Comparison of ENCODE assay signal across 8 cellular contexts in the genomic region with DNA sequence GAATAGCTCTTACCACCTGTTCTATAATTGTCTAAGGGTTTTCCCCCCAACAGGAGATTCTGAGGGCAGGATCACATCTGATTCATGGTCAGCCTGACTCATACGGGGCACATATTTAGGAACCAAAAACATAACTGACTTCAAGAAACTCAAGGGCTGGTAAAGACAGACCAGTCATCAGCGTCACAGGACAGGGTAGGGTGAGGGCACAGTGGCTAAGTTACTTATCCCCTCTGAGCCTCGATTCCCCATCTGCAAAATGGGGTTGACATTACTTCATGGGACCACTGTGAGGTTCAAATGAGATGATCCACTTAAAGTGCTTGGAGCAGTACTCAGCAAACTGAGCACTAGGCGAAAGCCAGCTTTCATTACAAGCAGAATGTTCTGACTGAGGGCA. TPM values are rescaled to one million over a fixed set of nuclear protein-coding genes. Genes with fewer than 3 reads are reported as not detected.
DNase-seq lines count a peak whose midpoint lies in the region; ATAC-seq, FAIRE-seq and TF ChIP-seq lines count a peak whose summit lies in the region.

No MANE protein-coding gene starts in this region.

- H3K27me3 ChIP-seq in endothelial cell of umbilical vein (ENCODE audit: control insufficient read depth in 2 of 2, insufficient read depth in 2 of 2, low read length in 2 of 2): no peaks in the 10 kb centered on the region
- H3K27me3 ChIP-seq in neural progenitor cell: no peaks in the 10 kb centered on the region
- H3K27me3 ChIP-seq in uterus: no peaks in the 10 kb centered on the region

- peak overlapping the region; percentile 71 to 94 (median 94) for H3K4me3 ChIP-seq in endothelial cell of umbilical vein (replicated peaks in 1 of 3; ENCODE audit: insufficient read depth in 1 of 3, low read depth in 1 of 3, low read length in 3 of 3)
- H3K4me3 ChIP-seq in neural progenitor cell: peak overlapping the region; percentile 83
- H3K4me3 ChIP-seq in uterus: peak overlapping the region; percentile 65 to 77

- H3K4me3 Mint-ChIP-seq in neural progenitor cell: peak overlapping the region; percentile 96

- H3K9me3 ChIP-seq in endothelial cell of umbilical vein (replicated peaks; ENCODE audit: control insufficient read depth, insufficient read depth, low read length): no peaks in the 10 kb centered on the region
- H3K9me3 ChIP-seq in neural progenitor cell (ENCODE audit: low read depth): no peaks in the 10 kb centered on the region
- H3K9me3 ChIP-seq in uterus: no peaks in the 10 kb centered on the region

- H3K79me2 ChIP-seq in endothelial cell of umbilical vein (ENCODE audit: control insufficient read depth, insufficient read depth, low read length) (peaks cover 14% of the 10 kb centered on the region), neural progenitor cell (ENCODE audit: low read depth) (peaks cover 44% of the 10 kb centered on the region)

- peak; percentile 46 for ATAC-seq in GM18511 (IDR thresholded peaks at IDR 0.05; ENCODE audit: unreplicated experiment)
- ATAC-seq in HG03378 (IDR thresholded peaks at IDR 0.05; ENCODE audit: unreplicated experiment): peak; percentile 40

- DNase-seq in activated CD4-positive, alpha-beta T cell treated with anti-CD3 and anti-CD28 coated beads, Interleukin-2, amount 50 U/mL, for 24 hours (ENCODE audit: low read depth in 1 of 2, low spot score in 1 of 2): peak; percentile 24 to 60
- DNase-seq in endothelial cell of umbilical vein (ENCODE audit: low read depth, low spot score) (no peak), neural progenitor cell (ENCODE audit: low spot score) (peak; percentile 8), uterus (no peak), kidney glomerular epithelial cell (lab: John Stamatoyannopoulos, UW) (no peak), iPS-NIHi7 (ENCODE audit: extremely low spot score) (no peak)

- H3K9me3 Mint-ChIP-seq in neural progenitor cell: no peaks in the 10 kb centered on the region

- no TSS peak for BruUV-seq in endothelial cell of umbilical vein (replicated peaks; lab: Mats Ljungman, UMichigan)

- H3K27ac Mint-ChIP-seq in neural progenitor cell: peak overlapping the region; percentile 40

- no peak for TF ChIP-seq POLR2A in endothelial cell of umbilical vein (IDR thresholded peaks at IDR 0.05; ENCODE audit: low read depth, low read length)
- TF ChIP-seq POLR2A in uterus (IDR thresholded peaks at IDR 0.05): no peak

- H3K9ac ChIP-seq in endothelial cell of umbilical vein (replicated peaks; ENCODE audit: extremely low read depth, insufficient read depth, low read length) (peak overlapping the region; percentile 93), neural progenitor cell (peak overlapping the region; percentile 77)

- peak overlapping the region; percentile 92 for H3K4me2 ChIP-seq in endothelial cell of umbilical vein (ENCODE audit: insufficient read depth, low read length)
- H3K4me2 ChIP-seq in neural progenitor cell: peak overlapping the region; percentile 94

- no peaks in the 10 kb centered on the region for H4K20me1 ChIP-seq in endothelial cell of umbilical vein (replicated peaks; ENCODE audit: control insufficient read depth, extremely low read depth, insufficient read depth, low read length)
- H4K20me1 ChIP-seq in neural progenitor cell (ENCODE audit: low read depth): peaks cover 9% of the 10 kb centered on the region

- peaks cover 17% of the 10 kb centered on the region for H3K4me1 ChIP-seq in endothelial cell of umbilical vein (ENCODE audit: control insufficient read depth, extremely low read depth, insufficient read depth, low read length)
- H3K4me1 ChIP-seq in neural progenitor cell: peaks cover 15% of the 10 kb centered on the region
- peaks cover 3 to 8% of the 10 kb centered on the region in 2 donors for H3K4me1 ChIP-seq in uterus

- dilution Hi-C loops in endothelial cell of umbilical vein (cut with MboI; ENCODE audit: extremely low pct_ligation_motif_present, low sequenced_read_pairs): no loop called here

- intact Hi-C loops in endothelial cell of umbilical vein (cut with micrococcal nuclease) (loop anchor here (1.0 to 10.0 kb wide), 3 partner anchors 11 to 143 kb away; a partner anchor contains a TSS), uterus (cut with DNase I; ENCODE audit: low total_unique reads) (no loop called here)

- H3K9me1 ChIP-seq in endothelial cell of umbilical vein (replicated peaks; ENCODE audit: control insufficient read depth, extremely low read depth, insufficient read depth, low read length): no peaks in the 10 kb centered on the region

- H3K27ac ChIP-seq in endothelial cell of umbilical vein (ENCODE audit: insufficient read depth, low read depth, low read length): peak overlapping the region; percentile 78
- no peak overlapping the region for H3K27ac ChIP-seq in neural progenitor cell
- peak overlapping the region; percentile 83 to 92 for H3K27ac ChIP-seq in uterus

- H3K4me1 Mint-ChIP-seq in neural progenitor cell: peaks cover 11% of the 10 kb centered on the region

- POLR2A ChIA-PET in endothelial cell of umbilical vein (lab: Charles Lee): interaction anchor here (0.5 kb wide), 1 partner anchor 250 kb away, joined by 3 read pairs; no protein-coding TSS in a partner anchor

- H3K27me3 Mint-ChIP-seq in neural progenitor cell (ENCODE audit: insufficient read depth, low read depth): peaks cover 3% of the 10 kb centered on the region

- peaks cover 0 to 2% of the 10 kb centered on the region in 2 experiments for H3K36me3 ChIP-seq in endothelial cell of umbilical vein (ENCODE audit: control insufficient read depth in 2 of 2, extremely low read depth in 1 of 2, insufficient read depth in 2 of 2, low read length in 2 of 2)
- no peaks in the 10 kb centered on the region for H3K36me3 ChIP-seq in neural progenitor cell
- no peaks in the 10 kb centered on the region for H3K36me3 ChIP-seq in uterus

- FAIRE-seq in endothelial cell of umbilical vein (lab: Jason Lieb, UNC): no peak

- CTCF ChIA-PET in endothelial cell of umbilical vein (lab: Charles Lee): interaction anchor here (0.6 to 1.8 kb wide), 3 partner anchors 8 to 77 kb away, joined by 3 to 4 read pairs (median 4); no protein-coding TSS in a partner anchor

- no peak for TF ChIP-seq CTCF in endothelial cell of umbilical vein (IDR thresholded peaks at IDR 0.05; ENCODE audit: extremely low read depth in 1 of 2, insufficient read depth in 1 of 2, low read depth in 1 of 2, low read length in 2 of 2)
- TF ChIP-seq CTCF in neural progenitor cell (IDR thresholded peaks at IDR 0.05): no peak
- TF ChIP-seq CTCF in uterus (IDR thresholded peaks at IDR 0.05): no peak

- peaks cover 12% of the 10 kb centered on the region for H3F3A ChIP-seq in neural progenitor cell (ENCODE audit: low read depth)

- H2AFZ ChIP-seq in endothelial cell of umbilical vein (ENCODE audit: low read depth, low read length): peak overlapping the region; percentile 97
- H2AFZ ChIP-seq in neural progenitor cell (replicated peaks): peak overlapping the region; percentile 94

- H3K36me3 Mint-ChIP-seq in neural progenitor cell: peaks cover 2% of the 10 kb centered on the region

RNA-seq across cellular contexts. Expression of a gene that starts 0.6 kb away (rescaled TPM):
- 42.1 and 44.0 TPM in 2 replicates for total RNA-seq in endothelial cell of umbilical vein
- polyA plus RNA-seq in endothelial cell of umbilical vein: 73.3 and 79.1 TPM in 2 replicates
- 54.9 and 58.6 TPM in 2 replicates for polyA plus RNA-seq in endothelial cell of umbilical vein (2011; cell fraction: cytosol; rRNA removed)
- 22.6 and 23.5 TPM in 2 replicates for polyA plus RNA-seq in endothelial cell of umbilical vein (2011; cell fraction: nucleus; rRNA removed)
- polyA plus RNA-seq in endothelial cell of umbilical vein (2012): 36.6 and 48.0 TPM in 2 replicates
- polyA minus RNA-seq in endothelial cell of umbilical vein: 23.1 and 35.2 TPM in 2 replicates
- polyA minus RNA-seq in endothelial cell of umbilical vein (2011; cell fraction: cytosol; rRNA and poly(A)+ RNA removed): 29.0 TPM
- polyA minus RNA-seq in endothelial cell of umbilical vein (2011; cell fraction: nucleus; rRNA and poly(A)+ RNA removed): 8.7 and 16.1 TPM in 2 replicates
- total RNA-seq in neural progenitor cell (ENCODE audit: low replicate concordance): 30.4 and 53.5 TPM in 2 replicates
- total RNA-seq in uterus: 10 to 100 TPM in 2 of 4 donors, 1 to 10 TPM in 2; 1.5 to 38.2 (median 16.3) TPM

RNA-seq across cellular contexts. Expression of a gene that starts 0.7 kb away (rescaled TPM):
- 21.5 TPM in 2 replicates for total RNA-seq in endothelial cell of umbilical vein
- 8.9 and 9.4 TPM in 2 replicates for polyA plus RNA-seq in endothelial cell of umbilical vein
- polyA plus RNA-seq in endothelial cell of umbilical vein (2011; cell fraction: cytosol; rRNA removed): 8.3 and 8.5 TPM in 2 replicates
- 15.8 and 17.3 TPM in 2 replicates for polyA plus RNA-seq in endothelial cell of umbilical vein (2011; cell fraction: nucleus; rRNA removed)
- 12.1 and 12.8 TPM in 2 replicates for polyA plus RNA-seq in endothelial cell of umbilical vein (2012)
- polyA minus RNA-seq in endothelial cell of umbilical vein: 19.0 and 27.6 TPM in 2 replicates
- polyA minus RNA-seq in endothelial cell of umbilical vein (2011; cell fraction: cytosol; rRNA and poly(A)+ RNA removed): 7.3 TPM
- polyA minus RNA-seq in endothelial cell of umbilical vein (2011; cell fraction: nucleus; rRNA and poly(A)+ RNA removed): 14.0 and 20.9 TPM in 2 replicates
- 8.4 and 13.1 TPM in 2 replicates for total RNA-seq in neural progenitor cell (ENCODE audit: low replicate concordance)
- total RNA-seq in uterus: 10 to 100 TPM; 14.1 to 43.1 (median 23.8) TPM

RNA-seq across cellular contexts. Expression of a gene that starts 42.5 kb away (rescaled TPM):
- total RNA-seq in endothelial cell of umbilical vein (12.5 TPM in 2 replicates), neural progenitor cell (ENCODE audit: low replicate concordance) (13.7 and 22.6 TPM in 2 replicates), uterus (10 to 100 TPM in 2 of 4 donors, 1 to 10 TPM in 1, under 1 TPM in 1; 0.29 to 12.8 (median 6.4) TPM)
- polyA plus RNA-seq in endothelial cell of umbilical vein: 8.5 and 9.8 TPM in 2 replicates
- 6.2 and 7.3 TPM in 2 replicates for polyA plus RNA-seq in endothelial cell of umbilical vein (2011; cell fraction: cytosol; rRNA removed)
- polyA plus RNA-seq in endothelial cell of umbilical vein (2011; cell fraction: nucleus; rRNA removed): 39.0 and 41.4 TPM in 2 replicates
- 4.2 and 4.6 TPM in 2 replicates for polyA plus RNA-seq in endothelial cell of umbilical vein (2012)
- 7.1 and 7.3 TPM in 2 replicates for polyA minus RNA-seq in endothelial cell of umbilical vein
- polyA minus RNA-seq in endothelial cell of umbilical vein (2011; cell fraction: cytosol; rRNA and poly(A)+ RNA removed): 12.1 TPM
- polyA minus RNA-seq in endothelial cell of umbilical vein (2011; cell fraction: nucleus; rRNA and poly(A)+ RNA removed): 10.3 and 10.9 TPM in 2 replicates

RNA-seq across cellular contexts. Expression of a gene that starts 57.1 kb away (rescaled TPM):
- total RNA-seq in endothelial cell of umbilical vein (6.1 and 6.4 TPM in 2 replicates), neural progenitor cell (ENCODE audit: low replicate concordance) (9.3 and 9.9 TPM in 2 replicates), uterus (10 to 100 TPM in 2 of 4 donors, 1 to 10 TPM in 2; 1.0 to 23.0 (median 11.9) TPM)
- polyA plus RNA-seq in endothelial cell of umbilical vein: 7.2 and 8.6 TPM in 2 replicates
- 5.4 and 5.5 TPM in 2 replicates for polyA plus RNA-seq in endothelial cell of umbilical vein (2011; cell fraction: cytosol; rRNA removed)
- polyA plus RNA-seq in endothelial cell of umbilical vein (2011; cell fraction: nucleus; rRNA removed): 30.9 TPM in 2 replicates
- polyA plus RNA-seq in endothelial cell of umbilical vein (2012): 2.7 and 4.3 TPM in 2 replicates
- polyA minus RNA-seq in endothelial cell of umbilical vein: 5.9 and 7.3 TPM in 2 replicates
- 1.1 TPM for polyA minus RNA-seq in endothelial cell of umbilical vein (2011; cell fraction: cytosol; rRNA and poly(A)+ RNA removed)
- 10.8 and 12.0 TPM in 2 replicates for polyA minus RNA-seq in endothelial cell of umbilical vein (2011; cell fraction: nucleus; rRNA and poly(A)+ RNA removed)

Comparison
In these comparisons a context has a peak if more than half of its experiments do, and no peak if none do; other contexts are left out.
1. DNase-seq: peak in activated CD4-positive, alpha-beta T cell treated with anti-CD3 and anti-CD28 coated beads, Interleukin-2, amount 50 U/mL, for 24 hours (2 of 2) and neural progenitor cell (single experiment); none in endothelial cell of umbilical vein (single experiment), uterus (0 of 2), kidney glomerular epithelial cell (single experiment) and iPS-NIHi7 (single experiment).
2. Peak in every context shown above with its lines, with median percentiles within 50 percentile points of each other: H3K4me3 ChIP-seq.